Comparison of ENCODE assay signal across 8 cellular contexts in genomic region chr12:87661770-87662402, GRCh38.
A peak's percentile ranks its signal among the peaks of the same experiment; 100 is the strongest.
DNase-seq lines count a peak whose midpoint lies in the region; ATAC-seq and TF ChIP-seq lines count a peak whose summit lies in the region.

No MANE protein-coding gene starts in this region.

- peak overlapping the region; percentile 57 for H3K4me3 ChIP-seq in right cardiac atrium (ENCODE audit: low read length)
- no peak overlapping the region for H3K4me3 ChIP-seq in body of pancreas

- H3K36me3 ChIP-seq in body of pancreas (replicated peaks in 1 of 2; ENCODE audit: insufficient read depth in 1 of 2, low read depth in 2 of 2), result no peaks in the 10 kb centered on the region

- no peak for ATAC-seq in right cardiac atrium
- no peak for ATAC-seq in left ventricle myocardium superior
- ATAC-seq in HG03469 (IDR thresholded peaks at IDR 0.05; ENCODE audit: unreplicated experiment), result peak; percentile 89
- ATAC-seq in body of pancreas, result peak; percentile 80
- ATAC-seq in activated CD4-positive, alpha-beta T cell treated with anti-CD3 and anti-CD28 coated beads for 36 hours, result no peak

- no peaks in the 10 kb centered on the region for H3K9me3 Mint-ChIP-seq in activated CD4-positive, alpha-beta T cell treated with anti-CD3 and anti-CD28 coated beads for 36 hours (ENCODE audit: low read depth)

- H3K4me3 Mint-ChIP-seq in activated CD4-positive, alpha-beta T cell treated with anti-CD3 and anti-CD28 coated beads for 36 hours, result no peak overlapping the region

- no peak overlapping the region for H3K27ac Mint-ChIP-seq in activated CD4-positive, alpha-beta T cell treated with anti-CD3 and anti-CD28 coated beads for 36 hours

- H3K27ac ChIP-seq in right cardiac atrium (ENCODE audit: low read length) (no peak overlapping the region), body of pancreas (peak overlapping the region; percentile 0 to 68 (median 56))

- CTCF ChIA-PET in activated CD4-positive, alpha-beta T cell treated with anti-CD3 and anti-CD28 coated beads for 36 hours (lab: Charles Lee), result no interaction called here

- H3K36me3 Mint-ChIP-seq in activated CD4-positive, alpha-beta T cell treated with anti-CD3 and anti-CD28 coated beads for 36 hours (ENCODE audit: low read depth), result no peaks in the 10 kb centered on the region

- H3K27me3 ChIP-seq in right cardiac atrium (ENCODE audit: control insufficient read depth, insufficient read depth) (no peaks in the 10 kb centered on the region), body of pancreas (no peaks in the 10 kb centered on the region)

- H3K27me3 Mint-ChIP-seq in activated CD4-positive, alpha-beta T cell treated with anti-CD3 and anti-CD28 coated beads for 36 hours, result no peaks in the 10 kb centered on the region

- POLR2A ChIA-PET in activated CD4-positive, alpha-beta T cell treated with anti-CD3 and anti-CD28 coated beads for 36 hours (lab: Charles Lee), result no interaction called here

- no peaks in the 10 kb centered on the region for H3K9me3 ChIP-seq in right cardiac atrium (ENCODE audit: control insufficient read depth, low read length)
- no peaks in the 10 kb centered on the region for H3K9me3 ChIP-seq in body of pancreas

- DNase-seq in right cardiac atrium (no peak), left ventricle myocardium superior (no peak), body of pancreas (no peak), renal cortical epithelial cell (ENCODE audit: low read depth) (peak; percentile 42), hypothalamus (lab: John Stamatoyannopoulos, UW) (no peak), NK-92 (lab: John Stamatoyannopoulos, UW; ENCODE audit: unreplicated experiment) (no peak)
- no peak for DNase-seq in activated CD4-positive, alpha-beta T cell treated with anti-CD3 and anti-CD28 coated beads for 36 hours

- intact Hi-C loops in right cardiac atrium (cut with DNase I), result no loop called here
- intact Hi-C loops in left ventricle myocardium superior (cut with micrococcal nuclease), result no loop called here
- intact Hi-C loops in body of pancreas (cut with DNase I), result no loop called here
- intact Hi-C loops in activated CD4-positive, alpha-beta T cell treated with anti-CD3 and anti-CD28 coated beads for 36 hours (cut with DNase I, micrococcal nuclease), result no loop called here

- TF ChIP-seq POLR2A in body of pancreas (IDR thresholded peaks at IDR 0.05), result no peak

- no peak for TF ChIP-seq CTCF in body of pancreas (IDR thresholded peaks at IDR 0.05)

- H3K4me1 ChIP-seq in right cardiac atrium (ENCODE audit: control insufficient read depth, insufficient read depth, low read length) (no peaks in the 10 kb centered on the region), body of pancreas (peaks cover 19% of the 10 kb centered on the region)

- no peaks in the 10 kb centered on the region for H3K4me1 Mint-ChIP-seq in activated CD4-positive, alpha-beta T cell treated with anti-CD3 and anti-CD28 coated beads for 36 hours

- 65% methylated on average over 5 of the region's 5 CpGs for WGBS in right cardiac atrium
- 5 to 9% methylated on average over 5 of the region's 5 CpGs for WGBS in body of pancreas, 2 donors

Comparison
In these comparisons a context has a peak if more than half of its experiments do, and no peak if none do; other contexts are left out.
1. ATAC-seq: peak in HG03469 (single experiment) and body of pancreas (single experiment); none in right cardiac atrium (0 of 2), left ventricle myocardium superior (single experiment) and activated CD4-positive, alpha-beta T cell treated with anti-CD3 and anti-CD28 coated beads for 36 hours (single experiment).